ENCODE assay signal across 1 cellular context in the genomic region with DNA sequence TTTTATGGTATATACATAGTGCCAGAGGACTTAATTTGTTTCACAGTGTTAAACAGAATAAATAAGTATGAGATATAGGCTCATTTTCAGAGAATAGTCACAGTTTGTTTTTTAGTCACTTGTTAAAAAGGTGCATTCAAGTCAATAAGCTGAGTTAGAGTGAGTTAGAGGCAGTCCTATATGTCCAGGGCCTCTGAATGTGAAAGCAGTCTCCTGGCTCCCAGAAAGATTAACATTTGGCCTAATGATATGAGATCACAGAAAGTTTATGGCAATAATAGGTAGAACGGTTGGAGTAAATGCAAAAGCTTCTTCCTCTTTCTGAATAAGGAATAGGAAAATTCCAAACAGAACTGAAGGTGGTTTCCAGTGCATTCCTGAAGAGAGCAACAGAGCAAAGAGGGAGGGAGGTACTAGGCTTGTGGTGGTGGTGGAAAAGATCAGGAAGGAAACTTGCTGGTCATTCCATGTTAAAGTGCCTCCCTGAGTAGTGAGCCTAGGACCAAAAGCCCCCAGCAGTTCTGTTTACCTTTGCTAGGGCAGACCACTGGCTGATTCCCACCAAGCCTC.
TF ChIP-seq lines count a peak whose summit lies in the region.

No MANE protein-coding gene starts in this region.

TF ChIP-seq in H1, 55 proteins besides CTCF, POLR2A, EP300 and RAD21:
- TF ChIP-seq KDM1A (IDR thresholded peaks at IDR 0.05; ENCODE audit: borderline replicate concordance, low read length), result no peak
- TF ChIP-seq, protein P1, sequence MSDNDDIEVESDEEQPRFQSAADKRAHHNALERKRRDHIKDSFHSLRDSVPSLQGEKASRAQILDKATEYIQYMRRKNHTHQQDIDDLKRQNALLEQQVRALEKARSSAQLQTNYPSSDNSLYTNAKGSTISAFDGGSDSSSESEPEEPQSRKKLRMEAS (IDR thresholded peaks at IDR 0.05), result no peak
- no peak for TF ChIP-seq FOSL1 (IDR thresholded peaks at IDR 0.05; ENCODE audit: insufficient read depth, low read depth, low read length)
- no peak for TF ChIP-seq HDAC2 (IDR thresholded peaks at IDR 0.05; ENCODE audit: borderline replicate concordance in 1 of 2, low read depth in 2 of 2, low read length in 2 of 2)
- TF ChIP-seq GTF2F1 (IDR thresholded peaks at IDR 0.05; ENCODE audit: borderline replicate concordance, low read depth, low read length), result no peak
- TF ChIP-seq NRF1 (IDR thresholded peaks at IDR 0.05; ENCODE audit: low read depth, low read length), result no peak
- TF ChIP-seq CTBP2 (IDR thresholded peaks at IDR 0.05; ENCODE audit: borderline replicate concordance, insufficient read depth, insufficient read length, low read length), result no peak
- TF ChIP-seq GABPA (IDR thresholded peaks at IDR 0.05; ENCODE audit: borderline replicate concordance, insufficient read depth, low read length), result no peak
- no peak for TF ChIP-seq JUN (IDR thresholded peaks at IDR 0.05; ENCODE audit: low read depth, low read length)
- no peak for TF ChIP-seq MAFK (IDR thresholded peaks at IDR 0.05; ENCODE audit: low read depth, low read length)
- TF ChIP-seq RBBP5 (IDR thresholded peaks at IDR 0.05; ENCODE audit: borderline replicate concordance, low read depth, low read length), result no peak
- no peak for TF ChIP-seq SP1 (IDR thresholded peaks at IDR 0.05; ENCODE audit: low read depth, low read length)
- TF ChIP-seq, protein P2, sequence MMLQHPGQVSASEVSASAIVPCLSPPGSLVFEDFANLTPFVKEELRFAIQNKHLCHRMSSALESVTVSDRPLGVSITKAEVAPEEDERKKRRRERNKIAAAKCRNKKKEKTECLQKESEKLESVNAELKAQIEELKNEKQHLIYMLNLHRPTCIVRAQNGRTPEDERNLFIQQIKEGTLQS (IDR thresholded peaks at IDR 0.05; ENCODE audit: insufficient read depth, low read depth, low read length), result no peak
- TF ChIP-seq, protein P3, sequence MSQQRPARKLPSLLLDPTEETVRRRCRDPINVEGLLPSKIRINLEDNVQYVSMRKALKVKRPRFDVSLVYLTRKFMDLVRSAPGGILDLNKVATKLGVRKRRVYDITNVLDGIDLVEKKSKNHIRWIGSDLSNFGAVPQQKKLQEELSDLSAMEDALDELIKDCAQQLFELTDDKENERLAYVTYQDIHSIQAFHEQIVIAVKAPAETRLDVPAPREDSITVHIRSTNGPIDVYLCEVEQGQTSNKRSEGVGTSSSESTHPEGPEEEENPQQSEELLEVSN (IDR thresholded peaks at IDR 0.05), result no peak
- TF ChIP-seq CEBPB (IDR thresholded peaks at IDR 0.05; ENCODE audit: low read depth, low read length), result no peak
TF ChIP-seq in H1: peak in this region for 0.
